Comparison of ENCODE assay signal across 8 cellular contexts in the genomic region with DNA sequence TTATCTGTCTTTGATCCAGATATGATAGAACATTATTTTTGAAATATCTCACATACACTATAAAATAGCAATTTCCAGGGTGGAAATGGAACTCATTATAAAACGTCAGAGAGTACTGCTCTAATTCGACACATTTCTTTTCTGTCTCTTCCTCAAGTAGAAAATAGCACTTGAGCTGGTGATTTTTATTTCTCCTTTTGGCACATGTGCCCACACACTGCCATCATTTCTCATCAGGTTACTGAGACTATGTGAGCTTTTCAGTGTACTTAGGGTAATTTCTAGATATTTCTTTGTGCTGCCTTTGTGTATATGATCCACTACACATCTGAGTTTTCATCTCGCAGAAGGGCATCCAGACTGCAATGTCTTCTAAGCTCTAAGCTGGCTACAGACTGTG.
DNase-seq lines count a peak whose midpoint lies in the region; ATAC-seq lines count a peak whose summit lies in the region.
"Had no signal": no experiment of that assay in that cellular context is flagged by ENCODE, and none has a peak within 500 bp of the region (broad histone marks: within the 10 kb centered on the region; RNA-seq: fewer than 3 reads in every experiment).

No MANE protein-coding gene starts in this region.

- H3K4me3 Mint-ChIP-seq in central memory CD8-positive, alpha-beta T cell = no peak overlapping the region

- no peak overlapping the region for H3K18ac ChIP-seq in neuronal stem cell (ENCODE audit: low read length)

- H2BK5ac ChIP-seq in neuronal stem cell (ENCODE audit: low read length) = no peak overlapping the region

- H3K4me1 ChIP-seq in GM23248 (ENCODE audit: insufficient read depth) = peaks cover 22% of the 10 kb centered on the region
- H3K4me1 ChIP-seq in neuronal stem cell (ENCODE audit: control insufficient read depth in 2 of 2, insufficient read depth in 1 of 2, low read depth in 1 of 2, low read length in 2 of 2) = peaks cover 13 to 30% of the 10 kb centered on the region in 2 donors

- H3K9me3 ChIP-seq in GM23248 (ENCODE audit: low read depth) (no peaks in the 10 kb centered on the region), neuronal stem cell (replicated peaks in 1 of 2; ENCODE audit: control insufficient read depth in 2 of 2, insufficient read depth in 1 of 2, low read depth in 1 of 2, low read length in 2 of 2) (no peaks in the 10 kb centered on the region)

- H2BK120ac ChIP-seq in neuronal stem cell (ENCODE audit: low read depth, low read length) = no peak overlapping the region

- peak overlapping the region; percentile 98 for H3K27ac ChIP-seq in GM23248
- H3K27ac ChIP-seq in neuronal stem cell (replicated peaks; ENCODE audit: low read length) = no peak overlapping the region

- no peaks in the 10 kb centered on the region for H3K9me2 ChIP-seq in GM23248 (ENCODE audit: insufficient read depth)

- 21% methylated on average over 3 of the region's 3 CpGs for WGBS in GM23248 (ENCODE audit: low coverage in 1 of 2, low lambda C conversion rate in 2 of 2, missing lambda C conversion rate in 2 of 2), 2 experiments
- WGBS in neuronal stem cell (ENCODE audit: extremely low coverage in 2 of 2, insufficient read length in 2 of 2, insufficient replicate concordance in 1 of 2), 2 donors = no CpG with 5 or more reads among the region's 3 CpGs

- H3K4me1 Mint-ChIP-seq in central memory CD8-positive, alpha-beta T cell = peaks cover 21% of the 10 kb centered on the region

- no peaks in the 10 kb centered on the region for H3K9me3 Mint-ChIP-seq in central memory CD8-positive, alpha-beta T cell

- H4K20me1 ChIP-seq in GM23248 (ENCODE audit: insufficient read depth) = no peaks in the 10 kb centered on the region

- peaks cover 62% of the 10 kb centered on the region for H3K36me3 Mint-ChIP-seq in central memory CD8-positive, alpha-beta T cell (ENCODE audit: insufficient read depth)

- H3K79me1 ChIP-seq in neuronal stem cell (ENCODE audit: low read depth, low read length) = no peaks in the 10 kb centered on the region

- H3K4me2 ChIP-seq in GM23248 (ENCODE audit: unreplicated experiment) (peak overlapping the region; percentile 92), neuronal stem cell (ENCODE audit: insufficient read depth, low read length, poor library complexity, severe bottlenecking) (no peak overlapping the region)

- H3K23ac ChIP-seq in neuronal stem cell (ENCODE audit: low read depth, low read length, poor library complexity) = no peak overlapping the region

- H3K27me3 Mint-ChIP-seq in central memory CD8-positive, alpha-beta T cell = no peaks in the 10 kb centered on the region

- H3K27me3 ChIP-seq in GM23248 (replicated peaks; ENCODE audit: insufficient read depth) (no peaks in the 10 kb centered on the region), neuronal stem cell (ENCODE audit: control insufficient read depth in 3 of 3, insufficient read depth in 3 of 3, low read depth in 1 of 3, low read length in 3 of 3) (no peaks in the 10 kb centered on the region)

- H3K79me2 ChIP-seq in GM23248 (ENCODE audit: insufficient read depth) = no peaks in the 10 kb centered on the region

- H3F3A ChIP-seq in GM23248 (ENCODE audit: insufficient read depth) = peaks cover 22% of the 10 kb centered on the region

- no peak overlapping the region for H4K91ac ChIP-seq in neuronal stem cell (ENCODE audit: low read depth, low read length, poor library complexity)

- peak overlapping the region; percentile 71 for H3K27ac Mint-ChIP-seq in central memory CD8-positive, alpha-beta T cell (ENCODE audit: low read depth)

- no peak overlapping the region for H3K14ac ChIP-seq in neuronal stem cell (ENCODE audit: low read length)

- in situ Hi-C loops in GM23248 (cut with MboI) = no loop called here

- peak overlapping the region; percentile 87 for H2AFZ ChIP-seq in GM23248
- H2AFZ ChIP-seq in neuronal stem cell (ENCODE audit: low read length) = peak overlapping the region; percentile 1

- H3K9ac ChIP-seq in GM23248 (peak overlapping the region; percentile 83), neuronal stem cell (ENCODE audit: low read depth, low read length, poor library complexity) (no peak overlapping the region)

- H3K4me3 ChIP-seq in GM23248 (peak overlapping the region; percentile 62; the same call in 1 of the 2 replicates), neuronal stem cell (ENCODE audit: low read length in 2 of 2) (no peak overlapping the region)
- H3K4me3 ChIP-seq: GM12878 had no signal

- DNase-seq in GM23248 (peak; percentile 32), NCI-H2227 treated with DMSO at 0.1 percent for 48 hours (lab: John Stamatoyannopoulos, UW) (peak; percentile 73), neuronal stem cell (ENCODE audit: low spot score) (no peak)
- no peak for DNase-seq in central memory CD8-positive, alpha-beta T cell (ENCODE audit: low spot score in 2 of 2)
- DNase-seq in activated CD8-positive, alpha-beta memory T cell treated with anti-CD3 and anti-CD28 coated beads, Interleukin-2, amount 50 U/mL, for 48 hours = no peak

- H4K8ac ChIP-seq in neuronal stem cell (ENCODE audit: low read depth, low read length) = no peak overlapping the region

- no peak overlapping the region for H2BK12ac ChIP-seq in neuronal stem cell (ENCODE audit: low read length)

- no peak overlapping the region for H3K4ac ChIP-seq in neuronal stem cell (ENCODE audit: low read length)

- H2BK15ac ChIP-seq in neuronal stem cell (ENCODE audit: low read length) = no peak overlapping the region

- no peaks in the 10 kb centered on the region for H3K36me3 ChIP-seq in GM23248 (ENCODE audit: low read depth)
- no peaks in the 10 kb centered on the region for H3K36me3 ChIP-seq in neuronal stem cell (replicated peaks in 1 of 2; ENCODE audit: control insufficient read depth in 2 of 2, insufficient read depth in 2 of 2, low read length in 2 of 2)

- ATAC-seq in central memory CD8-positive, alpha-beta T cell (replicated peaks; ENCODE audit: extremely low read depth, poor library complexity, severe bottlenecking) = no peak
- ATAC-seq in GM19328 (IDR thresholded peaks at IDR 0.05; ENCODE audit: unreplicated experiment) (no peak), GM21515 (IDR thresholded peaks at IDR 0.05; ENCODE audit: unreplicated experiment) (no peak)

- no peak overlapping the region for H2AK5ac ChIP-seq in neuronal stem cell (ENCODE audit: low read depth, low read length)

Comparison
In these comparisons a context has a peak if more than half of its experiments do, and no peak if none do; other contexts are left out.
1. DNase-seq: peak in GM23248 (single experiment) and NCI-H2227 treated with DMSO at 0.1 percent for 48 hours (single experiment); none in central memory CD8-positive, alpha-beta T cell (0 of 2), neuronal stem cell (single experiment) and activated CD8-positive, alpha-beta memory T cell treated with anti-CD3 and anti-CD28 coated beads, Interleukin-2, amount 50 U/mL, for 48 hours (single experiment).